ENCODE assay signal across 1 cellular context in the genomic region with DNA sequence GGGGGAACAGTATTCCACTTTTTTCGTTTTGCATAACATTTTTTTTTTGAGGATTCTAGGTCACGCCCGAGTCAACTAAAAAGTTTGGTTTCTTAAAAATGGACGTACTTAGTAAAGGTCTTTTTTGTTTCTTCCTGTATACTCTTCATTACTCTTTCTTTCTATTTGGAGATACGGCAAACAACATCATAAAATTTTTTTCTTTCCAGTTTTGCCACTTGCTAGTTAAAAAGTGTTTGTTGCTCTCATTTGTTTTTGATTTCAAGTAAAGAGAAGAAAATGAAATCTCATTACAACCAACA.
TF ChIP-seq lines count a peak whose summit lies in the region.

No MANE protein-coding gene starts in this region.

TF ChIP-seq in endothelial cell of umbilical vein, 7 proteins besides CTCF, POLR2A, EP300 and RAD21:
- no peak for TF ChIP-seq JUN (IDR thresholded peaks at IDR 0.05; ENCODE audit: borderline replicate concordance, insufficient read depth, insufficient read length, low read depth)
- no peak for TF ChIP-seq MYC (IDR thresholded peaks at IDR 0.05; ENCODE audit: low read depth, low read length)
- TF ChIP-seq GATA2 (IDR thresholded peaks at IDR 0.05; ENCODE audit: insufficient read depth, insufficient read length, low read depth, low read length), result no peak
- no peak for TF ChIP-seq POLR2AphosphoS5 (IDR thresholded peaks at IDR 0.05; ENCODE audit: insufficient read depth, low read depth, low read length)
- TF ChIP-seq EZH2 (IDR thresholded peaks at IDR 0.05; ENCODE audit: borderline replicate concordance, low read depth, low read length, severe bottlenecking), result no peak
